8 cellular contexts compared by ENCODE assay signal in the genomic region with DNA sequence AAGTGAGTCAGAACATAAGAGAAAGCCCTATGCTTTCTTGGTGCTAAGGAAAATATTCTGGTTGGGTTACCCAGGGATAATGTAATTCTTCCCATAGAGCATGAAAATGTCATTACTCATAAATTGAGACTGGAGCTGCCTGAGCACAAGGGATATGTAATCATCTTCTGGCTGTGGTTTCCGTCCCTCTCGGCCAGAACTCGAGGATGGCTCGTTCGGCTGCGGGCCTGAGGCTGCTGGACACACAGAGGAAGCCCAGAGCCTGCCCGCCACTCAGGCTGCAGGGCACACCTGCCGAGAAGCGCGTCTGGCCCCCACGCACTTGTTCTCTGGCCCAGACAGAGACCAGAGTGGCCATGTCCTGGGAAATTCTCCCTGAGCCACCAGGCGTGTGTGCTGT.
A peak's percentile ranks its signal among the peaks of the same experiment; 100 is the strongest.
DNase-seq lines count a peak whose midpoint lies in the region; ATAC-seq, FAIRE-seq and TF ChIP-seq lines count a peak whose summit lies in the region.

No MANE protein-coding gene starts in this region.

- WGBS in suprapubic skin, result 62% methylated on average over 12 of the region's 12 CpGs

- no peaks in the 10 kb centered on the region for H3K36me3 ChIP-seq in suprapubic skin

- H3K4me3 ChIP-seq in suprapubic skin, result no peak overlapping the region

- no peak for TF ChIP-seq POLR2A in suprapubic skin (IDR thresholded peaks at IDR 0.05)

- no peaks in the 10 kb centered on the region for H3K27me3 ChIP-seq in layer of hippocampus (ENCODE audit: control insufficient read depth, insufficient read depth, low read length)
- no peaks in the 10 kb centered on the region for H3K27me3 ChIP-seq in suprapubic skin

- H3K9me3 ChIP-seq in suprapubic skin, result no peaks in the 10 kb centered on the region

- ATAC-seq in GM21737 (IDR thresholded peaks at IDR 0.05; ENCODE audit: unreplicated experiment), result no peak

- H3K4me1 ChIP-seq in suprapubic skin, result peaks cover 35% of the 10 kb centered on the region

- DNase-seq in HTR-8/SVneo (ENCODE audit: insufficient read length, low spot score) (peak; percentile 37), cerebellar nuclear complex (lab: John Stamatoyannopoulos, UW) (peak; percentile 64 to 88), suprapubic skin (ENCODE audit: low spot score in 2 of 2) (no peak), GOT3 (lab: John Stamatoyannopoulos, UW) (no peak)
- no peak for DNase-seq in activated T-cell treated with anti-CD3 and anti-CD28 coated beads, Interleukin-2, amount 50 U/mL, for 1 hour
- DNase-seq in activated effector memory CD4-positive, alpha-beta T cell treated with anti-CD3 and anti-CD28 coated beads, Interleukin-2, amount 50 U/mL, for 16 hours, result no peak

- H3K27ac ChIP-seq in layer of hippocampus (ENCODE audit: low read depth, low read length) (peak overlapping the region; percentile 44), suprapubic skin (peak overlapping the region; percentile 81)

- no peak for TF ChIP-seq EP300 in suprapubic skin (IDR thresholded peaks at IDR 0.05)

- no peak for TF ChIP-seq CTCF in suprapubic skin (IDR thresholded peaks at IDR 0.05)

- no peak for FAIRE-seq in HTR-8/SVneo (lab: Jason Lieb, UNC)

Comparison
In these comparisons a context has a peak if more than half of its experiments do, and no peak if none do; other contexts are left out.
1. DNase-seq: peak in HTR-8/SVneo (single experiment) and cerebellar nuclear complex (2 of 2); none in suprapubic skin (0 of 2), GOT3 (single experiment), activated T-cell treated with anti-CD3 and anti-CD28 coated beads, Interleukin-2, amount 50 U/mL, for 1 hour (single experiment) and activated effector memory CD4-positive, alpha-beta T cell treated with anti-CD3 and anti-CD28 coated beads, Interleukin-2, amount 50 U/mL, for 16 hours (single experiment).